8 cellular contexts compared by ENCODE assay signal in genomic region chr7:100544949-100545635, GRCh38. TPM values are rescaled to one million over a fixed set of nuclear protein-coding genes. Genes with fewer than 3 reads are reported as not detected.
DNase-seq lines count a peak whose midpoint lies in the region; ATAC-seq, FAIRE-seq and TF ChIP-seq lines count a peak whose summit lies in the region.

No MANE protein-coding gene starts in this region.

- TF ChIP-seq RAD21 in A549 (conservative IDR thresholded peaks at IDR 0.05 in 1 of 2, IDR thresholded peaks at IDR 0.05 in 1 of 2) = no peak

- DNase-seq in A549 (ENCODE audit: low read depth in 1 of 2, low spot score in 1 of 2) = no peak
- DNase-seq in T-cell = no peak
- DNase-seq in small intestine = peak; percentile 36
- DNase-seq in foreskin melanocyte = no peak
- no peak for DNase-seq in putamen (ENCODE audit: low spot score)

- H3K27me3 ChIP-seq in gastroesophageal sphincter = no peaks in the 10 kb centered on the region
- H3K27me3 ChIP-seq in small intestine (ENCODE audit: control insufficient read depth in 2 of 2, insufficient read depth in 2 of 2, low read length in 2 of 2) = no peaks in the 10 kb centered on the region

- H3K9me3 ChIP-seq in A549 (no peaks in the 10 kb centered on the region), gastroesophageal sphincter (no peaks in the 10 kb centered on the region), small intestine (ENCODE audit: control insufficient read depth, low read depth) (no peaks in the 10 kb centered on the region)

- H3K4me1 Mint-ChIP-seq in T-cell = peaks cover 91 to 97% (median 94%) of the 10 kb centered on the region in 3 donors

- TF ChIP-seq CTCF in A549 (IDR thresholded peaks at IDR 0.05) (no peak), gastroesophageal sphincter (IDR thresholded peaks at IDR 0.05) (no peak)

- H3K27ac Mint-ChIP-seq in T-cell = peak overlapping the region; percentile 98

- peak overlapping the region; percentile 98 for H3K4me2 ChIP-seq in A549

- H3K36me3 ChIP-seq in gastroesophageal sphincter (peaks cover 0 to 12% of the 10 kb centered on the region in 2 donors), small intestine (ENCODE audit: control insufficient read depth in 2 of 2, insufficient read depth in 2 of 2, low read length in 2 of 2) (peaks cover 0 to 5% of the 10 kb centered on the region in 2 donors)

- 12% methylated on average over 2 of the region's 2 CpGs for WGBS in A549 (ENCODE audit: missing lambda C conversion rate)
- 7 to 16% methylated on average over 2 of the region's 2 CpGs for WGBS in gastroesophageal sphincter (ENCODE audit: low coverage in 1 of 2), 2 donors
- WGBS in small intestine, 3 donors = 9 to 33% (median 17%) methylated on average over 2 of the region's 2 CpGs

- peak overlapping the region; percentile 94 to 100 for H3K27ac ChIP-seq in A549
- H3K27ac ChIP-seq in gastroesophageal sphincter = peak overlapping the region; percentile 90 to 98 (median 96)
- peak overlapping the region; percentile 85 to 90 for H3K27ac ChIP-seq in small intestine (ENCODE audit: low read depth in 1 of 2, low read length in 1 of 2)

- peaks cover 82% of the 10 kb centered on the region for H3K4me1 ChIP-seq in A549
- H3K4me1 ChIP-seq in gastroesophageal sphincter = peaks cover 46 to 97% (median 52%) of the 10 kb centered on the region in 3 donors
- peaks cover 27 to 40% of the 10 kb centered on the region in 2 donors for H3K4me1 ChIP-seq in small intestine (ENCODE audit: control insufficient read depth in 2 of 2, insufficient read depth in 1 of 2, low read depth in 1 of 2, low read length in 1 of 2)

- H3K27me3 Mint-ChIP-seq in T-cell = no peaks in the 10 kb centered on the region

- H3K4me3 ChIP-seq in A549 (peak overlapping the region; percentile 30; the same call in 1 of the 3 replicates), gastroesophageal sphincter (no peak overlapping the region), small intestine (ENCODE audit: low read depth in 1 of 2, low read length in 2 of 2) (no peak overlapping the region)

- no peak for FAIRE-seq in A549 (lab: Jason Lieb, UNC)
- no peak for FAIRE-seq in small intestine (lab: Jason Lieb, UNC)

- TF ChIP-seq EP300 in A549 (IDR thresholded peaks at IDR 0.05) (no peak), gastroesophageal sphincter (IDR thresholded peaks at IDR 0.05) (no peak)

- H3K4me3 Mint-ChIP-seq in T-cell = peak overlapping the region; percentile 76 to 99 (median 99)

- no peaks in the 10 kb centered on the region for H3K9me3 Mint-ChIP-seq in T-cell

- ATAC-seq in A549 (peak; percentile 35 to 39), GM21786 (IDR thresholded peaks at IDR 0.05; ENCODE audit: unreplicated experiment) (peak; percentile 19), T-cell (replicated peaks in 1 of 4) (no peak), gastroesophageal sphincter (peak; percentile 23), HG03565 (IDR thresholded peaks at IDR 0.05; ENCODE audit: unreplicated experiment) (no peak)

- peaks cover 5% of the 10 kb centered on the region for H3K36me3 Mint-ChIP-seq in T-cell

- no peak for TF ChIP-seq POLR2A in A549 (IDR thresholded peaks at IDR 0.05; ENCODE audit: low read length)
- no peak for TF ChIP-seq POLR2A in gastroesophageal sphincter (IDR thresholded peaks at IDR 0.05)

- CTCF ChIA-PET in A549 (lab: Yijun Ruan, JAX) (interaction anchor here (0.6 to 19.2 kb wide), 11 partner anchors 8 to 76 kb away, joined by 3 to 316 read pairs (median 5); partner anchors contain the start of genes FBXO24, LRCH4 and NYAP1), T-cell (lab: Charles Lee) (interaction anchor here in 1 of 2 donors (0.6 to 1.4 kb wide), 6 partner anchors 9 to 91 kb away, joined by 3 to 4 read pairs (median 4); partner anchors contain the start of genes FBXO24 and LRCH4)

- POLR2A ChIA-PET in A549 (lab: Yijun Ruan, JAX) (interaction anchor here (0.6 to 1.6 kb wide), 6 partner anchors 15 to 117 kb away, joined by 3 to 8 read pairs (median 6); partner anchors contain the start of genes FBXO24, MOSPD3, NYAP1 and ZCWPW1), T-cell (lab: Charles Lee) (no interaction called here)

TF ChIP-seq in A549, 52 proteins besides CTCF, POLR2A, EP300 and RAD21 (continues in another document):
- TF ChIP-seq, protein P1, sequence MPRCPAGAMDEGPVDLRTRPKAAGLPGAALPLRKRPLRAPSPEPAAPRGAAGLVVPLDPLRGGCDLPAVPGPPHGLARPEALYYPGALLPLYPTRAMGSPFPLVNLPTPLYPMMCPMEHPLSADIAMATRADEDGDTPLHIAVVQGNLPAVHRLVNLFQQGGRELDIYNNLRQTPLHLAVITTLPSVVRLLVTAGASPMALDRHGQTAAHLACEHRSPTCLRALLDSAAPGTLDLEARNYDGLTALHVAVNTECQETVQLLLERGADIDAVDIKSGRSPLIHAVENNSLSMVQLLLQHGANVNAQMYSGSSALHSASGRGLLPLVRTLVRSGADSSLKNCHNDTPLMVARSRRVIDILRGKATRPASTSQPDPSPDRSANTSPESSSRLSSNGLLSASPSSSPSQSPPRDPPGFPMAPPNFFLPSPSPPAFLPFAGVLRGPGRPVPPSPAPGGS (IDR thresholded peaks at IDR 0.05) = no peak
- TF ChIP-seq FOXS1 (CRISPR knock-in tag; IDR thresholded peaks at IDR 0.05) (no peak), FOSB (CRISPR knock-in tag; IDR thresholded peaks at IDR 0.05) (no peak), HMGXB4 (CRISPR knock-in tag; IDR thresholded peaks at IDR 0.05; ENCODE audit: borderline replicate concordance) (no peak), RNF2 (IDR thresholded peaks at IDR 0.05; ENCODE audit: borderline replicate concordance, low read depth) (no peak), CBX2 (IDR thresholded peaks at IDR 0.05; ENCODE audit: borderline replicate concordance, low read depth) (no peak), TFCP2L1 (CRISPR knock-in tag; IDR thresholded peaks at IDR 0.05) (no peak), KDM5A (IDR thresholded peaks at IDR 0.05) (no peak)

RNA-seq across cellular contexts. Expression of gene AGFG2, which starts 6.1 kb away (rescaled TPM):
- polyA plus RNA-seq in A549 (2011; rRNA removed) = 13.5 and 16.0 TPM in 2 replicates
- 14.0 and 21.0 TPM in 2 replicates for polyA plus RNA-seq in A549 (2012; cell fraction: cytosol; rRNA removed)
- polyA plus RNA-seq in A549 (2012; cell fraction: nucleus; rRNA removed) = 19.8 and 27.8 TPM in 2 replicates
- polyA plus RNA-seq in A549 (2017; fragmentation: RNase III; extraction: RNeasy Plus Mini Kit Qiagen cat#74134 plus additional on column Dnase treatment) = 18.0 to 39.3 TPM (median 31.8 TPM) in 3 replicates
- 12.3 and 20.3 TPM in 2 replicates for polyA minus RNA-seq in A549 (2011; rRNA and poly(A)+ RNA removed)
- 10 to 100 TPM; 26.2 to 54.6 (median 40.2) TPM for total RNA-seq in T-cell
- 10 to 100 TPM; 26.0 to 60.1 (median 36.6) TPM for total RNA-seq in gastroesophageal sphincter
- polyA plus RNA-seq in small intestine = 10 to 100 TPM in 2 of 3 donors, 1 to 10 TPM in 1; 9.5 to 23.9 (median 11.0) TPM

RNA-seq across cellular contexts. Expression of gene SAP25, which starts 28.6 kb away (rescaled TPM):
- polyA plus RNA-seq in A549 (2011; rRNA removed) (0.19 TPM in 1 of 2 replicates, not detected in the other), A549 (2017; fragmentation: RNase III; extraction: RNeasy Plus Mini Kit Qiagen cat#74134 plus additional on column Dnase treatment) (0.24 to 0.37 TPM (median 0.26 TPM) in 3 replicates), small intestine (10 to 100 TPM in 2 of 3 donors, 1 to 10 TPM in 1; 2.0 to 28.2 (median 18.6) TPM)
- polyA plus RNA-seq in A549 (2012; cell fraction: cytosol; rRNA removed) = 0.36 and 0.73 TPM in 2 replicates
- polyA plus RNA-seq in A549 (2012; cell fraction: nucleus; rRNA removed) = 6.9 and 7.1 TPM in 2 replicates
- not detected in 2 replicates for polyA minus RNA-seq in A549 (2011; rRNA and poly(A)+ RNA removed)
- total RNA-seq in T-cell (100 to 1,000 TPM in 3 of 5 donors, 10 to 100 TPM in 2; 61.2 to 129 (median 107) TPM), gastroesophageal sphincter (1 to 10 TPM in 1 of 4 donors, not detected in 3; 5.6 TPM)

RNA-seq across cellular contexts. Expression of gene LRCH4, which starts 40.8 kb away (rescaled TPM):
- 5.3 and 5.5 TPM in 2 replicates for polyA plus RNA-seq in A549 (2011; rRNA removed)
- 9.7 and 12.3 TPM in 2 replicates for polyA plus RNA-seq in A549 (2012; cell fraction: cytosol; rRNA removed)
- 65.3 and 90.1 TPM in 2 replicates for polyA plus RNA-seq in A549 (2012; cell fraction: nucleus; rRNA removed)
- polyA plus RNA-seq in A549 (2017; fragmentation: RNase III; extraction: RNeasy Plus Mini Kit Qiagen cat#74134 plus additional on column Dnase treatment) = 13.7 to 17.1 TPM (median 17.1 TPM) in 3 replicates
- polyA minus RNA-seq in A549 (2011; rRNA and poly(A)+ RNA removed) = 8.9 and 10.5 TPM in 2 replicates
- 100 to 1,000 TPM; 328 to 377 (median 362) TPM for total RNA-seq in T-cell
- 10 to 100 TPM; 16.1 to 53.2 (median 50.0) TPM for total RNA-seq in gastroesophageal sphincter
- 100 to 1,000 TPM in 1 of 3 donors, 10 to 100 TPM in 2; 33.4 to 111 (median 72.0) TPM for polyA plus RNA-seq in small intestine

RNA-seq across cellular contexts. Expression of gene FBXO24, which starts 41.0 kb away (rescaled TPM):
- polyA plus RNA-seq in A549 (2011; rRNA removed) (0.36 and 0.52 TPM in 2 replicates), A549 (2017; fragmentation: RNase III; extraction: RNeasy Plus Mini Kit Qiagen cat#74134 plus additional on column Dnase treatment) (0.13 to 0.37 TPM (median 0.19 TPM) in 3 replicates), small intestine (under 1 TPM in 1 of 3 donors, not detected in 2; 0.55 TPM)
- polyA plus RNA-seq in A549 (2012; cell fraction: cytosol; rRNA removed) = 0.57 and 0.65 TPM in 2 replicates
- polyA plus RNA-seq in A549 (2012; cell fraction: nucleus; rRNA removed) = 1.1 and 1.4 TPM in 2 replicates
- polyA minus RNA-seq in A549 (2011; rRNA and poly(A)+ RNA removed) = 1.2 and 1.8 TPM in 2 replicates
- total RNA-seq in T-cell (1 to 10 TPM in 3 of 5 donors, under 1 TPM in 2; 0.70 to 1.7 (median 1.3) TPM), gastroesophageal sphincter (1 to 10 TPM in 2 of 4 donors, not detected in 2; 1.8 to 1.9 TPM)

RNA-seq across cellular contexts. Expression of gene PCOLCE, which starts 57.1 kb away (rescaled TPM):
- polyA plus RNA-seq in A549 (2011; rRNA removed) = 1.2 and 1.7 TPM in 2 replicates
- polyA plus RNA-seq in A549 (2012; cell fraction: cytosol; rRNA removed) = 1.9 and 2.3 TPM in 2 replicates
- polyA plus RNA-seq in A549 (2012; cell fraction: nucleus; rRNA removed) = 10.3 and 11.4 TPM in 2 replicates
- 5.5 to 9.2 TPM (median 8.2 TPM) in 3 replicates for polyA plus RNA-seq in A549 (2017; fragmentation: RNase III; extraction: RNeasy Plus Mini Kit Qiagen cat#74134 plus additional on column Dnase treatment)
- polyA minus RNA-seq in A549 (2011; rRNA and poly(A)+ RNA removed) = 0.91 and 1.3 TPM in 2 replicates
- total RNA-seq in T-cell = 10 to 100 TPM in 3 of 5 donors, 1 to 10 TPM in 2; 5.4 to 14.0 (median 10.5) TPM
- total RNA-seq in gastroesophageal sphincter = 10 to 100 TPM in 3 of 4 donors, 1 to 10 TPM in 1; 6.8 to 42.5 (median 16.6) TPM
- 10 to 100 TPM in 1 of 3 donors, 1 to 10 TPM in 2; 1.9 to 17.0 (median 2.5) TPM for polyA plus RNA-seq in small intestine

Comparison
In these comparisons a context has a peak if more than half of its experiments do, and no peak if none do; other contexts are left out.
1. ATAC-seq: peak in A549 (2 of 2), GM21786 (single experiment) and gastroesophageal sphincter (single experiment); none in T-cell (0 of 4) and HG03565 (single experiment).
2. RNA of gene SAP25, which starts 28.6 kb away (total RNA-seq): 61.2 to 129 TPM in T-cell; 5.6 TPM in gastroesophageal sphincter; every median in the first group is over 4 times any median in the second.
3. RNA of gene LRCH4, which starts 40.8 kb away (total RNA-seq): 328 to 377 TPM in T-cell; 16.1 to 53.2 TPM in gastroesophageal sphincter; every median in the first group is over 4 times any median in the second.
4. Peak in every context shown above with its lines, with median percentiles within 50 percentile points of each other: H3K27ac ChIP-seq.